12 cellular contexts compared by ENCODE assay signal in genomic region chr2:156663757-156664409, GRCh38.
A peak's percentile ranks its signal among the peaks of the same experiment; 100 is the strongest.
DNase-seq lines count a peak whose midpoint lies in the region; ATAC-seq and TF ChIP-seq lines count a peak whose summit lies in the region.
"Had no signal": no experiment of that assay in that cellular context is flagged by ENCODE, and none has a peak within 500 bp of the region (broad histone marks: within the 10 kb centered on the region; RNA-seq: fewer than 3 reads in every experiment).

No MANE protein-coding gene starts in this region.

- no peaks in the 10 kb centered on the region for H3K9me3 ChIP-seq in T-helper 17 cell (ENCODE audit: control insufficient read depth, low read length, poor library complexity, severe bottlenecking)

- peak overlapping the region; percentile 49 for H3K4me3 Mint-ChIP-seq in T-helper 17 cell
- no peak overlapping the region for H3K4me3 Mint-ChIP-seq in activated naive CD8-positive, alpha-beta T cell treated with anti-CD3 and anti-CD28 coated beads, Interleukin-2, amount 50 U/mL, for 24 hours
- H3K4me3 Mint-ChIP-seq: CD14-positive monocyte had no signal

- DNase-seq in T-helper 17 cell (no peak), H4 (ENCODE audit: low spot score) (no peak), epidermal melanocyte (ENCODE audit: insufficient read length, low spot score) (no peak), RWPE1 (ENCODE audit: low spot score) (no peak)
- DNase-seq in activated naive CD8-positive, alpha-beta T cell treated with anti-CD3 and anti-CD28 coated beads, Interleukin-2, amount 50 U/mL, for 24 hours = no peak
- DNase-seq: kidney glomerular epithelial cell had no signal

- H3K4me1 Mint-ChIP-seq in T-helper 17 cell = peaks cover 12% of the 10 kb centered on the region
- no peaks in the 10 kb centered on the region for H3K4me1 Mint-ChIP-seq in activated naive CD8-positive, alpha-beta T cell treated with anti-CD3 and anti-CD28 coated beads, Interleukin-2, amount 50 U/mL, for 24 hours
- H3K4me1 Mint-ChIP-seq: CD14-positive monocyte had no signal

- TF ChIP-seq CTCF in RWPE1 (conservative IDR thresholded peaks at IDR 0.05; ENCODE audit: low read depth) = no peak

- no peaks in the 10 kb centered on the region for H3K27me3 Mint-ChIP-seq in T-helper 17 cell
- H3K27me3 Mint-ChIP-seq in activated naive CD8-positive, alpha-beta T cell treated with anti-CD3 and anti-CD28 coated beads, Interleukin-2, amount 50 U/mL, for 24 hours = no peaks in the 10 kb centered on the region
- H3K27me3 Mint-ChIP-seq: progenitor cell of endocrine pancreas had no signal

- POLR2A ChIA-PET in RWPE1 (lab: Yijun Ruan, JAX; ENCODE audit: low non-redundant PET) = no interaction called here

- H3K27ac ChIP-seq in RWPE1 = no peak overlapping the region
- H3K27ac ChIP-seq: tibial nerve had no signal

- no peak overlapping the region for H3K27ac Mint-ChIP-seq in T-helper 17 cell
- H3K27ac Mint-ChIP-seq in activated naive CD8-positive, alpha-beta T cell treated with anti-CD3 and anti-CD28 coated beads, Interleukin-2, amount 50 U/mL, for 24 hours = no peak overlapping the region
- H3K27ac Mint-ChIP-seq: CD14-positive monocyte, progenitor cell of endocrine pancreas had no signal

- no peaks in the 10 kb centered on the region for H3K36me3 Mint-ChIP-seq in T-helper 17 cell (ENCODE audit: low read depth)
- no peaks in the 10 kb centered on the region for H3K36me3 Mint-ChIP-seq in activated naive CD8-positive, alpha-beta T cell treated with anti-CD3 and anti-CD28 coated beads, Interleukin-2, amount 50 U/mL, for 24 hours (ENCODE audit: low read depth)
- H3K36me3 Mint-ChIP-seq: CD14-positive monocyte had no signal

- ATAC-seq in GM18502 (IDR thresholded peaks at IDR 0.05; ENCODE audit: poor library complexity, unreplicated experiment) (peak; percentile 88), GM21367 (IDR thresholded peaks at IDR 0.05; ENCODE audit: unreplicated experiment) (peak; percentile 75), HG03039 (IDR thresholded peaks at IDR 0.05; ENCODE audit: unreplicated experiment) (peak; percentile 71), T-helper 17 cell (peak; percentile 28)
- ATAC-seq in activated naive CD8-positive, alpha-beta T cell treated with anti-CD3 and anti-CD28 coated beads, Interleukin-2, amount 50 U/mL, for 24 hours = no peak

- CTCF ChIA-PET in RWPE1 (lab: Yijun Ruan, JAX) = interaction anchor here (0.8 kb wide), 1 partner anchor 229 kb away, joined by 3 read pairs; no protein-coding TSS in a partner anchor

- peaks cover 4% of the 10 kb centered on the region for H3K9me3 Mint-ChIP-seq in activated naive CD8-positive, alpha-beta T cell treated with anti-CD3 and anti-CD28 coated beads, Interleukin-2, amount 50 U/mL, for 24 hours
